Comparison of ENCODE assay signal across 15 cellular contexts in genomic region chr9:109064963-109065701, GRCh38. TPM values are rescaled to one million over a fixed set of nuclear protein-coding genes. Genes with fewer than 3 reads are reported as not detected.
DNase-seq lines count a peak whose midpoint lies in the region; FAIRE-seq and TF ChIP-seq lines count a peak whose summit lies in the region.
"Had no signal": no experiment of that assay in that cellular context is flagged by ENCODE, and none has a peak within 500 bp of the region (broad histone marks: within the 10 kb centered on the region; RNA-seq: fewer than 3 reads in every experiment).

No MANE protein-coding gene starts in this region.

- no peak overlapping the region for H3K4me3 ChIP-seq in kidney epithelial cell (ENCODE audit: low read depth, low read length)
- H3K4me3 ChIP-seq: heart right ventricle, prostate gland had no signal

- no peak overlapping the region for H3K4me3 Mint-ChIP-seq in Calu3 (ENCODE audit: low read depth, unreplicated experiment)
- H3K4me3 Mint-ChIP-seq: activated naive CD4-positive, alpha-beta T cell treated with anti-CD3 and anti-CD28 coated beads, Interleukin-2, amount 50 U/mL, for 24 hours had no signal

- H3K27ac Mint-ChIP-seq in Calu3 (ENCODE audit: unreplicated experiment): peak overlapping the region; percentile 36
- H3K27ac Mint-ChIP-seq: activated naive CD4-positive, alpha-beta T cell treated with anti-CD3 and anti-CD28 coated beads, Interleukin-2, amount 50 U/mL, for 24 hours had no signal

- peaks cover 7% of the 10 kb centered on the region for H3K4me1 Mint-ChIP-seq in Calu3 (ENCODE audit: low read depth, unreplicated experiment)
- H3K4me1 Mint-ChIP-seq: activated naive CD4-positive, alpha-beta T cell treated with anti-CD3 and anti-CD28 coated beads, Interleukin-2, amount 50 U/mL, for 24 hours had no signal

- intact Hi-C loops in Calu3 (cut with micrococcal nuclease; ENCODE audit: unreplicated experiment): loop anchor here (10.0 kb wide), 1 partner anchor 50 kb away; the partner anchor contains the start of gene TMEM245

- no peaks in the 10 kb centered on the region for H3K9me3 Mint-ChIP-seq in Calu3 (ENCODE audit: low read depth, unreplicated experiment)
- H3K9me3 Mint-ChIP-seq: activated naive CD4-positive, alpha-beta T cell treated with anti-CD3 and anti-CD28 coated beads, Interleukin-2, amount 50 U/mL, for 24 hours had no signal

- no peak for DNase-seq in Calu3
- peak; percentile 14 for DNase-seq in HTR-8/SVneo (ENCODE audit: insufficient read length, low spot score)
- DNase-seq in amniotic epithelial cell (ENCODE audit: low read depth): peak; percentile 87
- DNase-seq in kidney epithelial cell (ENCODE audit: low read depth): peak; percentile 63
- DNase-seq in iPS-NIHi11 (ENCODE audit: low spot score): no peak
- DNase-seq in GF-D8 (lab: John Stamatoyannopoulos, UW): no peak
- DNase-seq in NCI-H82 (lab: John Stamatoyannopoulos, UW): no peak
- no peak for DNase-seq in NAMALWA (ENCODE audit: low spot score)
- DNase-seq: activated CD4-positive, CD25-positive, alpha-beta regulatory T cell; BE2C; caudate nucleus; heart right ventricle; T-helper 1 cell had no signal

- H3K36me3 Mint-ChIP-seq in Calu3 (ENCODE audit: insufficient read depth, unreplicated experiment): peaks cover 11% of the 10 kb centered on the region

- peaks cover 2% of the 10 kb centered on the region for H3K36me3 ChIP-seq in kidney epithelial cell (ENCODE audit: control insufficient read depth, insufficient read depth, low read length)
- H3K36me3 ChIP-seq: prostate gland had no signal

- BruUV-seq in Calu3 (replicated peaks; lab: Mats Ljungman, UMichigan): no TSS peak

- CTCF ChIA-PET in Calu3 (lab: Charles Lee): no interaction called here

- FAIRE-seq in HTR-8/SVneo (lab: Jason Lieb, UNC): no peak

- H3K27me3 Mint-ChIP-seq in Calu3 (ENCODE audit: unreplicated experiment): no peaks in the 10 kb centered on the region
- H3K27me3 Mint-ChIP-seq: activated naive CD4-positive, alpha-beta T cell treated with anti-CD3 and anti-CD28 coated beads, Interleukin-2, amount 50 U/mL, for 24 hours had no signal

- TF ChIP-seq CTCF in Calu3 (IDR thresholded peaks at IDR 0.05; ENCODE audit: unreplicated experiment): no peak
- TF ChIP-seq CTCF in kidney epithelial cell (IDR thresholded peaks at IDR 0.05; ENCODE audit: insufficient read depth, low read length, poor library complexity, severe bottlenecking): no peak

- H3K27me3 ChIP-seq in kidney epithelial cell (ENCODE audit: control insufficient read depth, insufficient read depth, low read length): no peaks in the 10 kb centered on the region
- H3K27me3 ChIP-seq: BE2C, heart right ventricle had no signal

RNA-seq across cellular contexts. Expression of gene CTNNAL1, which starts 51.8 kb away (rescaled TPM):
- total RNA-seq in Calu3 (2022): 20.6 and 23.7 TPM in 2 replicates
- 20.3 and 24.7 TPM in 2 replicates for total RNA-seq in kidney epithelial cell

RNA-seq across cellular contexts. Expression of gene TMEM245, which starts 54.6 kb away (rescaled TPM):
- total RNA-seq in Calu3 (2022) (52.2 and 54.0 TPM in 2 replicates), kidney epithelial cell (42.0 and 44.5 TPM in 2 replicates)

Comparison
In these comparisons a context has a peak if more than half of its experiments do, and no peak if none do; other contexts are left out.
1. DNase-seq: peak in HTR-8/SVneo (single experiment), amniotic epithelial cell (single experiment) and kidney epithelial cell (single experiment); none in Calu3 (single experiment), iPS-NIHi11 (single experiment), GF-D8 (single experiment), NCI-H82 (single experiment) and NAMALWA (single experiment).